In genomic region chr11:36098976-36099375, GRCh38 we compare ENCODE assay signal across 25 cellular contexts.
"Had no signal": no experiment of that assay in that cellular context is flagged by ENCODE, and none has a peak within 500 bp of the region (broad histone marks: within the 10 kb centered on the region; RNA-seq: fewer than 3 reads in every experiment).

No MANE protein-coding gene starts in this region.

- H3K27ac Mint-ChIP-seq: activated CD4-positive, alpha-beta memory T cell treated with anti-CD3 and anti-CD28 coated beads, Interleukin-2, amount 10 ng/mL, durations not matched to agents 7 days and 5 days; activated naive CD4-positive, alpha-beta T cell treated with anti-CD3 and anti-CD28 coated beads, Interleukin-2, amount 10 ng/mL, durations not matched to agents 7 days and 5 days; activated T-cell treated with anti-CD3 and anti-CD28 coated beads, Interleukin-2, amount 50 U/mL, for 72 hours; memory B cell; stimulated activated naive B cell treated with anti-CD40 and anti-IgM and Interleukin-4, amounts not matched to agents 10 μg/mL and 1 μg/mL and 100 μg/mL, for 72 hours; T-helper 1 cell treated with Interleukin-12 subunit alpha and Interleukin-12 subunit beta and Interleukin-4 antibody, amounts not matched to agents 30 μg/mL and 1 μg/mL, for 36 hours had no signal

- H3K9me3 Mint-ChIP-seq: stimulated activated naive B cell treated with anti-CD40 and anti-IgM and Interleukin-4, amounts not matched to agents 10 μg/mL and 1 μg/mL and 100 μg/mL, for 72 hours; T-helper 1 cell treated with Interleukin-12 subunit alpha and Interleukin-12 subunit beta and Interleukin-4 antibody, amounts not matched to agents 30 μg/mL and 1 μg/mL, for 36 hours had no signal

- H3K27ac ChIP-seq: brain microvascular endothelial cell, sigmoid colon, testis, uterus had no signal

- H3K4me1 Mint-ChIP-seq: activated CD4-positive, alpha-beta memory T cell treated with anti-CD3 and anti-CD28 coated beads, Interleukin-2, amount 10 ng/mL, durations not matched to agents 7 days and 5 days; activated naive CD4-positive, alpha-beta T cell treated with anti-CD3 and anti-CD28 coated beads, Interleukin-2, amount 10 ng/mL, durations not matched to agents 7 days and 5 days; memory B cell; stimulated activated naive B cell treated with anti-CD40 and anti-IgM and Interleukin-4, amounts not matched to agents 10 μg/mL and 1 μg/mL and 100 μg/mL, for 72 hours had no signal

- H3K4me3 ChIP-seq: sigmoid colon, smooth muscle cell, testis, uterus had no signal

- H3K36me3 Mint-ChIP-seq: activated naive CD4-positive, alpha-beta T cell treated with anti-CD3 and anti-CD28 coated beads, Interleukin-2, amount 10 ng/mL, durations not matched to agents 7 days and 5 days; memory B cell; stimulated activated naive B cell treated with anti-CD40 and anti-IgM and Interleukin-4, amounts not matched to agents 10 μg/mL and 1 μg/mL and 100 μg/mL, for 72 hours had no signal

- ATAC-seq: activated T-cell treated with anti-CD3 and anti-CD28 coated beads, Interleukin-2, amount 50 U/mL, for 72 hours; esophagus mucosa; left ventricle myocardium superior; stimulated activated naive B cell treated with anti-CD40 and anti-IgM and Interleukin-4, amounts not matched to agents 10 μg/mL and 1 μg/mL and 100 μg/mL, for 72 hours had no signal

- H3K36me3 ChIP-seq: brain microvascular endothelial cell, uterus had no signal

- H3K4me3 Mint-ChIP-seq: activated CD4-positive, alpha-beta memory T cell treated with anti-CD3 and anti-CD28 coated beads, Interleukin-2, amount 10 ng/mL, durations not matched to agents 7 days and 5 days; activated naive CD4-positive, alpha-beta T cell treated with anti-CD3 and anti-CD28 coated beads, Interleukin-2, amount 10 ng/mL, durations not matched to agents 7 days and 5 days; activated T-cell treated with anti-CD3 and anti-CD28 coated beads, Interleukin-2, amount 50 U/mL, for 72 hours; memory B cell; stimulated activated naive B cell treated with anti-CD40 and anti-IgM and Interleukin-4, amounts not matched to agents 10 μg/mL and 1 μg/mL and 100 μg/mL, for 72 hours; T-helper 1 cell treated with Interleukin-12 subunit alpha and Interleukin-12 subunit beta and Interleukin-4 antibody, amounts not matched to agents 30 μg/mL and 1 μg/mL, for 36 hours had no signal

- H3K4me1 ChIP-seq: sigmoid colon, testis, uterus had no signal

- H3K9me3 ChIP-seq: sigmoid colon, testis, uterus had no signal

- H3K27me3 Mint-ChIP-seq: activated CD4-positive, alpha-beta memory T cell treated with anti-CD3 and anti-CD28 coated beads, Interleukin-2, amount 10 ng/mL, durations not matched to agents 7 days and 5 days; activated naive CD4-positive, alpha-beta T cell treated with anti-CD3 and anti-CD28 coated beads, Interleukin-2, amount 10 ng/mL, durations not matched to agents 7 days and 5 days had no signal

- DNase-seq: activated CD4-positive, alpha-beta memory T cell treated with anti-CD3 and anti-CD28 coated beads, Interleukin-2, amount 10 ng/mL, durations not matched to agents 7 days and 5 days; activated CD4-positive, alpha-beta T cell treated with anti-CD3 and anti-CD28 coated beads for 48 hours; activated CD4-positive, CD25-positive, alpha-beta regulatory T cell; activated effector memory CD4-positive, alpha-beta T cell treated with Interleukin-2 at 50 U/mL for 16 hours; activated naive CD4-positive, alpha-beta T cell treated with anti-CD3 and anti-CD28 coated beads, Interleukin-2, amount 10 ng/mL, durations not matched to agents 7 days and 5 days; activated T-cell treated with anti-CD3 and anti-CD28 coated beads, Interleukin-2, amount 50 U/mL, for 72 hours; aorta; brain microvascular endothelial cell; central memory CD4-positive, alpha-beta T cell; effector memory CD4-positive, alpha-beta T cell; left ventricle myocardium superior; occipital lobe; retina; sigmoid colon; stimulated activated CD4-positive, alpha-beta T cell treated with anti-CD3 and anti-CD28 coated beads, Interleukin-15, amount 100 ng/mL, for 24 hours; stimulated activated CD8-positive, alpha-beta memory T cell treated with anti-CD3 and anti-CD28 coated beads, Interleukin-4, amount 100 ng/mL, for 48 hours; stimulated activated naive B cell treated with anti-CD40 and anti-IgM and Interleukin-4, amounts not matched to agents 10 μg/mL and 1 μg/mL and 100 μg/mL, for 72 hours; T1000; testis; trophoblast cell; uterus had no signal
